In genomic region chr3:184812845-184813157, GRCh38 we compare ENCODE assay signal across 8 cellular contexts. TPM values are rescaled to one million over a fixed set of nuclear protein-coding genes. Genes with fewer than 3 reads are reported as not detected.
DNase-seq lines count a peak whose midpoint lies in the region; ATAC-seq and TF ChIP-seq lines count a peak whose summit lies in the region.

No MANE protein-coding gene starts in this region.

- 29 to 30% methylated on average over 7 of the region's 7 CpGs for WGBS in heart right ventricle, 2 donors

- H3K27me3 ChIP-seq in heart right ventricle = no peaks in the 10 kb centered on the region
- no peaks in the 10 kb centered on the region for H3K27me3 ChIP-seq in brain microvascular endothelial cell (replicated peaks)
- H3K27me3 ChIP-seq in mononuclear cell (ENCODE audit: insufficient read depth, low read length) = no peaks in the 10 kb centered on the region

- intact Hi-C loops in heart right ventricle (cut with DNase I) (no loop called here), left cardiac atrium (cut with DNase I) (no loop called here)

- H3K9me3 ChIP-seq in heart right ventricle = no peaks in the 10 kb centered on the region
- H3K9me3 ChIP-seq in mononuclear cell (ENCODE audit: low read depth, low read length) = no peaks in the 10 kb centered on the region

- in situ Hi-C loops in brain microvascular endothelial cell (cut with HindIII; ENCODE audit: low pct_ligation_motif_present, low sequenced_read_pairs) = no loop called here

- no peak for TF ChIP-seq CTCF in heart right ventricle (IDR thresholded peaks at IDR 0.05)
- no peak for TF ChIP-seq CTCF in brain microvascular endothelial cell (IDR thresholded peaks at IDR 0.05; ENCODE audit: low read depth, low read length, missing control alignments)

- H3K4me1 ChIP-seq in heart right ventricle (peaks cover 4 to 61% (median 32%) of the 10 kb centered on the region in 9 donors), mononuclear cell (ENCODE audit: insufficient read depth, low read length) (peaks cover 33% of the 10 kb centered on the region)

- peak overlapping the region in 8 of 10 donors; percentile 56 to 92 (median 86) for H3K27ac ChIP-seq in heart right ventricle
- H3K27ac ChIP-seq in brain microvascular endothelial cell = no peak overlapping the region

- peaks cover 0 to 14% (median 0%) of the 10 kb centered on the region in 9 donors for H3K36me3 ChIP-seq in heart right ventricle
- H3K36me3 ChIP-seq in brain microvascular endothelial cell (replicated peaks) = no peaks in the 10 kb centered on the region

- peak overlapping the region; percentile 74 to 100 (median 81) for H3K4me3 ChIP-seq in heart right ventricle
- H3K4me3 ChIP-seq in brain microvascular endothelial cell (ENCODE audit: low read depth, low read length) = peak overlapping the region; percentile 84
- peak overlapping the region; percentile 87 for H3K4me3 ChIP-seq in mononuclear cell (ENCODE audit: low read length)

- DNase-seq in heart right ventricle (no peak), left cardiac atrium (no peak), brain microvascular endothelial cell (no peak)
- DNase-seq in stimulated activated CD4-positive, alpha-beta T cell treated with anti-CD3 and anti-CD28 coated beads, Interleukin-2, amount 100 ng/mL, for 24 hours = no peak

- ATAC-seq in heart right ventricle (peak in 3 of 8 donors; percentile 7 to 24 (median 15)), left cardiac atrium (no peak), HG02610 (IDR thresholded peaks at IDR 0.05; ENCODE audit: unreplicated experiment) (no peak), HG03175 (IDR thresholded peaks at IDR 0.05; ENCODE audit: unreplicated experiment) (no peak), HG03460 (IDR thresholded peaks at IDR 0.05; ENCODE audit: unreplicated experiment) (no peak)

RNA-seq across cellular contexts. Expression of gene VPS8, which starts 0.8 kb away (rescaled TPM):
- total RNA-seq in heart right ventricle (100 to 1,000 TPM in 4 of 10 donors, 10 to 100 TPM in 6; 39.7 to 123 (median 94.2) TPM), left cardiac atrium (10 to 100 TPM; 26.2 to 29.1 TPM), mononuclear cell (93.7 TPM)
- 10 to 100 TPM; 11.1 to 19.5 TPM for polyA plus RNA-seq in heart right ventricle
